Comparison of ENCODE assay signal across 9 cellular contexts in genomic region chr19:44677019-44677809, GRCh38. TPM values are rescaled to one million over a fixed set of nuclear protein-coding genes. Genes with fewer than 3 reads are reported as not detected.
DNase-seq lines count a peak whose midpoint lies in the region; ATAC-seq lines count a peak whose summit lies in the region.
"Had no signal": no experiment of that assay in that cellular context is flagged by ENCODE, and none has a peak within 500 bp of the region (broad histone marks: within the 10 kb centered on the region; RNA-seq: fewer than 3 reads in every experiment).

No MANE protein-coding gene starts in this region.

- H2AFZ ChIP-seq in ACC112 (ENCODE audit: low read length, unreplicated experiment): no peak overlapping the region

- no peaks in the 10 kb centered on the region for H3K79me2 ChIP-seq in ACC112 (ENCODE audit: control insufficient read depth, insufficient read depth, low read length, unreplicated experiment)

- peaks cover 2 to 3% of the 10 kb centered on the region in 2 donors for H3K9me3 Mint-ChIP-seq in stimulated activated naive B cell treated with anti-CD40 and anti-IgM and Interleukin-4, amounts not matched to agents 10 μg/mL and 1 μg/mL and 100 μg/mL, for 72 hours

- H3K27me3 ChIP-seq in ACC112 (ENCODE audit: insufficient read depth, low read length): no peaks in the 10 kb centered on the region

- H3K27ac ChIP-seq in ACC112 (ENCODE audit: low read depth, low read length): peak overlapping the region; percentile 53

- H3K4me1 Mint-ChIP-seq in stimulated activated naive B cell treated with anti-CD40 and anti-IgM and Interleukin-4, amounts not matched to agents 10 μg/mL and 1 μg/mL and 100 μg/mL, for 72 hours: peaks cover 0 to 4% of the 10 kb centered on the region in 2 donors

- peaks cover 13 to 22% of the 10 kb centered on the region in 2 donors for H3K27me3 Mint-ChIP-seq in stimulated activated naive B cell treated with anti-CD40 and anti-IgM and Interleukin-4, amounts not matched to agents 10 μg/mL and 1 μg/mL and 100 μg/mL, for 72 hours

- no peaks in the 10 kb centered on the region for H3K36me3 Mint-ChIP-seq in stimulated activated naive B cell treated with anti-CD40 and anti-IgM and Interleukin-4, amounts not matched to agents 10 μg/mL and 1 μg/mL and 100 μg/mL, for 72 hours

- H3K27ac Mint-ChIP-seq in stimulated activated naive B cell treated with anti-CD40 and anti-IgM and Interleukin-4, amounts not matched to agents 10 μg/mL and 1 μg/mL and 100 μg/mL, for 72 hours: no peak overlapping the region

- no peak overlapping the region for H3K4me3 Mint-ChIP-seq in stimulated activated naive B cell treated with anti-CD40 and anti-IgM and Interleukin-4, amounts not matched to agents 10 μg/mL and 1 μg/mL and 100 μg/mL, for 72 hours

- peaks cover 7% of the 10 kb centered on the region for H3K4me1 ChIP-seq in ACC112 (ENCODE audit: control insufficient read depth, insufficient read depth, low read length, unreplicated experiment)

- no peaks in the 10 kb centered on the region for H3K36me3 ChIP-seq in ACC112 (ENCODE audit: insufficient read depth, low read length)

- DNase-seq in HS-27A (ENCODE audit: low read depth): peak; percentile 77
- peak; percentile 53 for DNase-seq in SK-MEL-5 (ENCODE audit: low read depth, low spot score)
- DNase-seq in glomerular visceral epithelial cell (ENCODE audit: extremely low spot score): peak; percentile 53
- no peak for DNase-seq in stimulated activated naive B cell treated with anti-CD40 and anti-IgM and Interleukin-4, amounts not matched to agents 10 μg/mL and 1 μg/mL and 100 μg/mL, for 72 hours
- DNase-seq: stimulated activated CD4-positive, alpha-beta T cell treated with anti-CD3 and anti-CD28 coated beads, Interleukin-4, amount 100 ng/mL, for 24 hours had no signal

- no peak overlapping the region for H3K4me3 ChIP-seq in ACC112 (ENCODE audit: low read depth, low read length)

- in situ Hi-C loops in SK-MEL-5 (cut with HindIII; ENCODE audit: low pct_unique_long_range_greater_than_20kb, low sequenced_read_pairs): no loop called here

- ATAC-seq in HG02623 (IDR thresholded peaks at IDR 0.05; ENCODE audit: unreplicated experiment): no peak
- no peak for ATAC-seq in GM18907 (IDR thresholded peaks at IDR 0.05; ENCODE audit: unreplicated experiment)
- ATAC-seq in HG02642 (IDR thresholded peaks at IDR 0.05; ENCODE audit: poor library complexity, unreplicated experiment): no peak
- no peak for ATAC-seq in stimulated activated naive B cell treated with anti-CD40 and anti-IgM and Interleukin-4, amounts not matched to agents 10 μg/mL and 1 μg/mL and 100 μg/mL, for 72 hours (replicated peaks)

RNA-seq across cellular contexts. Expression of gene CEACAM19, which starts 5.9 kb away (rescaled TPM):
- total RNA-seq in SK-MEL-5 (2014; rRNA removed; shearing (Covaris generic)): 0.16 and 0.51 TPM in 2 replicates
- polyA plus RNA-seq in SK-MEL-5 (2015; cell fraction: cytosol; rRNA removed): 0.17 and 0.30 TPM in 2 replicates
- 1.1 and 6.1 TPM in 2 replicates for polyA plus RNA-seq in SK-MEL-5 (2015; cell fraction: nucleus; rRNA removed)

RNA-seq across cellular contexts. Expression of gene CEACAM16, which starts 21.7 kb away (rescaled TPM):
- not detected in 2 replicates for total RNA-seq in SK-MEL-5 (2014; rRNA removed; shearing (Covaris generic))
- polyA plus RNA-seq in SK-MEL-5 (2015; cell fraction: cytosol; rRNA removed): not detected in 2 replicates
- polyA plus RNA-seq in SK-MEL-5 (2015; cell fraction: nucleus; rRNA removed): not detected in 2 replicates

RNA-seq across cellular contexts. Expression of gene PVR, which starts 33.5 kb away (rescaled TPM):
- total RNA-seq in SK-MEL-5 (2014; rRNA removed; shearing (Covaris generic)): 56.0 and 56.4 TPM in 2 replicates
- 77.3 and 106 TPM in 2 replicates for polyA plus RNA-seq in SK-MEL-5 (2015; cell fraction: cytosol; rRNA removed)
- 38.8 and 42.0 TPM in 2 replicates for polyA plus RNA-seq in SK-MEL-5 (2015; cell fraction: nucleus; rRNA removed)
